12 cellular contexts compared by ENCODE assay signal in genomic region chr13:35923347-35923746, GRCh38.
A peak's percentile ranks its signal among the peaks of the same experiment; 100 is the strongest.
DNase-seq lines count a peak whose midpoint lies in the region; ATAC-seq, FAIRE-seq and TF ChIP-seq lines count a peak whose summit lies in the region.
"Had no signal": no experiment of that assay in that cellular context is flagged by ENCODE, and none has a peak within 500 bp of the region (broad histone marks: within the 10 kb centered on the region; RNA-seq: fewer than 3 reads in every experiment).

No MANE protein-coding gene starts in this region.

- H3K4me1 ChIP-seq in mesenchymal stem cell (ENCODE audit: control insufficient read depth, insufficient read depth, low read depth, low read length) (peaks cover 9% of the 10 kb centered on the region), pancreas (no peaks in the 10 kb centered on the region)

- no peak for FAIRE-seq in pancreas (lab: Jason Lieb, UNC)

- H4K8ac ChIP-seq in mesenchymal stem cell (ENCODE audit: low read length) = no peak overlapping the region

- no peak overlapping the region for H2BK12ac ChIP-seq in mesenchymal stem cell (ENCODE audit: low read length in 2 of 2)

- peak overlapping the region; percentile 26 for H3K9ac ChIP-seq in mesenchymal stem cell (ENCODE audit: low read length)

- H2BK15ac ChIP-seq in mesenchymal stem cell (ENCODE audit: low read depth, poor library complexity, severe bottlenecking) = no peak overlapping the region

- no peaks in the 10 kb centered on the region for H3K27me3 ChIP-seq in MG63
- H3K27me3 ChIP-seq in mesenchymal stem cell (ENCODE audit: control insufficient read depth in 1 of 2, insufficient read depth in 1 of 2, low read length in 2 of 2) = no peaks in the 10 kb centered on the region
- no peaks in the 10 kb centered on the region for H3K27me3 ChIP-seq in pancreas
- H3K27me3 ChIP-seq: sigmoid colon had no signal

- H4K91ac ChIP-seq in mesenchymal stem cell (ENCODE audit: low read length) = no peak overlapping the region

- 9% methylated on average over 3 of the region's 3 CpGs for WGBS in mesenchymal stem cell
- WGBS in pancreas, 2 donors = 43 to 55% methylated on average over 3 of the region's 3 CpGs

- H3K79me1 ChIP-seq in mesenchymal stem cell (replicated peaks; ENCODE audit: low read length, poor library complexity, severe bottlenecking) = no peaks in the 10 kb centered on the region

- H3K36me3 ChIP-seq in MG63 (no peaks in the 10 kb centered on the region), mesenchymal stem cell (ENCODE audit: control insufficient read depth in 1 of 2, insufficient read depth in 2 of 2, low read depth in 1 of 2, low read length in 2 of 2) (no peaks in the 10 kb centered on the region), pancreas (no peaks in the 10 kb centered on the region)
- H3K36me3 ChIP-seq: sigmoid colon had no signal

- H3K27ac ChIP-seq in mesenchymal stem cell (ENCODE audit: low read length, poor library complexity, severe bottlenecking) (peak overlapping the region; percentile 39), pancreas (no peak overlapping the region)

- H3K23ac ChIP-seq in mesenchymal stem cell (ENCODE audit: low read length in 2 of 2) = no peak overlapping the region

- H3K9me3 ChIP-seq in MG63 (no peaks in the 10 kb centered on the region), mesenchymal stem cell (ENCODE audit: control insufficient read depth, low read length) (no peaks in the 10 kb centered on the region), pancreas (no peaks in the 10 kb centered on the region)
- H3K9me3 ChIP-seq: sigmoid colon had no signal

- no peak overlapping the region for H2BK120ac ChIP-seq in mesenchymal stem cell (ENCODE audit: low read depth, low read length)

- no peak overlapping the region for H2AFZ ChIP-seq in mesenchymal stem cell (ENCODE audit: low read depth, low read length)

- DNase-seq in Caki2 (ENCODE audit: low read depth) = peak; percentile 77
- DNase-seq in MG63 = peak; percentile 89
- peak; percentile 32 to 65 for DNase-seq in cardiac fibroblast (ENCODE audit: low read depth in 2 of 2)
- peak; percentile 7 for DNase-seq in mesenchymal stem cell
- DNase-seq in pancreas = no peak
- DNase-seq in GDM1 (lab: John Stamatoyannopoulos, UW) = no peak
- DNase-seq: activated CD4-positive, alpha-beta T cell treated with anti-CD3 and anti-CD28 coated beads, Interleukin-2, amount 50 U/mL, for 1 hour; activated naive CD4-positive, alpha-beta T cell; CD4-positive, CD25-positive, alpha-beta regulatory T cell; sigmoid colon had no signal

- no peak overlapping the region for H3K4ac ChIP-seq in mesenchymal stem cell (ENCODE audit: low read depth in 1 of 2, low read length in 2 of 2)

- peak overlapping the region; percentile 8 for H2AK5ac ChIP-seq in mesenchymal stem cell (ENCODE audit: low read length, severe bottlenecking)

- H3K18ac ChIP-seq in mesenchymal stem cell (ENCODE audit: low read depth in 1 of 2, low read length in 2 of 2) = no peak overlapping the region

- no peak overlapping the region for H2BK5ac ChIP-seq in mesenchymal stem cell (ENCODE audit: low read depth, low read length, poor library complexity, severe bottlenecking)

- ATAC-seq in HG03460 (IDR thresholded peaks at IDR 0.05; ENCODE audit: unreplicated experiment) = no peak
- ATAC-seq in HG03565 (IDR thresholded peaks at IDR 0.05; ENCODE audit: unreplicated experiment) = no peak
- ATAC-seq in pancreas = no peak

- intact Hi-C loops in pancreas (cut with DNase I) = no loop called here

- no peak overlapping the region for H3K14ac ChIP-seq in mesenchymal stem cell (ENCODE audit: low read length in 2 of 2)

- no peak for TF ChIP-seq CTCF in cardiac fibroblast (IDR thresholded peaks at IDR 0.05; ENCODE audit: low read depth, low read length)
- TF ChIP-seq CTCF in pancreas (IDR thresholded peaks at IDR 0.05) = no peak

- no peak overlapping the region for H3K4me3 ChIP-seq in MG63
- H3K4me3 ChIP-seq in cardiac fibroblast (replicated peaks in 1 of 2; ENCODE audit: low read depth in 2 of 2, low read length in 2 of 2) = no peak overlapping the region
- no peak overlapping the region for H3K4me3 ChIP-seq in mesenchymal stem cell (ENCODE audit: insufficient read depth in 1 of 2, low read depth in 1 of 2, low read length in 2 of 2)
- H3K4me3 ChIP-seq in pancreas = no peak overlapping the region
- H3K4me3 ChIP-seq: sigmoid colon had no signal

- H3K4me2 ChIP-seq in mesenchymal stem cell (ENCODE audit: low read length, poor library complexity, severe bottlenecking) = no peak overlapping the region

- in situ Hi-C loops in Caki2 (cut with HindIII; ENCODE audit: low pct_unique_long_range_greater_than_20kb, low sequenced_read_pairs) = no loop called here

Comparison
In these comparisons a context has a peak if more than half of its experiments do, and no peak if none do; other contexts are left out.
1. DNase-seq: peak in Caki2 (single experiment), MG63 (single experiment), cardiac fibroblast (2 of 2) and mesenchymal stem cell (single experiment); none in pancreas (0 of 6) and GDM1 (single experiment).